18 cellular contexts compared by ENCODE assay signal in the genomic region with DNA sequence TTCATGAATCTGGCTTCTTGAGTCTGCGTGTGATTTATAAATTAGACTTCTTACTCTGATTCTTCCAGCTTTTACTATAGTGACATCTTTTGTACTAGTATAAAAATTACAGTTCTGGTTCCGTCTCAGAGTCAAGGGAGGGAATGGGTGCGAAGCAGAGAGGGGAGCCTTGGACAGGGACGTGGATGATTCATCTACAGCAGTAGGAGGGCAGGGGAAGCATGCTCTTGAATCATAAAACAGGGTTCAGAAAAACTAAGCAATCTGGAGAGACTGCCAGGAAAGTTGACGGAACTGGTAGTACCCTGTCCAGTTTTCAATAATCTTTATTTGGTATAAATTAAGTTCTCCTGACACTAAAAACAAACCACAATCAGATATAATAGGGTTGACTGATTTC. TPM values are rescaled to one million over a fixed set of nuclear protein-coding genes. Genes with fewer than 3 reads are reported as not detected.
DNase-seq lines count a peak whose midpoint lies in the region; ATAC-seq and TF ChIP-seq lines count a peak whose summit lies in the region.
"Had no signal": no experiment of that assay in that cellular context is flagged by ENCODE, and none has a peak within 500 bp of the region (broad histone marks: within the 10 kb centered on the region; RNA-seq: fewer than 3 reads in every experiment).

No MANE protein-coding gene starts in this region.

- no peaks in the 10 kb centered on the region for H3K36me3 ChIP-seq in Peyer's patch

- H3K9me3 ChIP-seq in Peyer's patch (no peaks in the 10 kb centered on the region), T-helper 17 cell (ENCODE audit: control insufficient read depth, low read length, poor library complexity, severe bottlenecking) (no peaks in the 10 kb centered on the region)
- H3K9me3 ChIP-seq: BLaER1 treated with 17β-estradiol and CSF1 and Interleukin-3, amounts not matched to agents 10 nM and 100 nM had no signal

- no peaks in the 10 kb centered on the region for H3K36me3 Mint-ChIP-seq in T-helper 17 cell (ENCODE audit: low read depth)

- no peaks in the 10 kb centered on the region for H3K4me1 ChIP-seq in Peyer's patch

- H3K27ac Mint-ChIP-seq in T-helper 17 cell = no peak overlapping the region

- H3K4me1 Mint-ChIP-seq in T-helper 17 cell = no peaks in the 10 kb centered on the region

- H3K27ac ChIP-seq in Peyer's patch = no peak overlapping the region
- H3K27ac ChIP-seq: 22Rv1; BLaER1 treated with 17β-estradiol and CSF1 and Interleukin-3, amounts not matched to agents 10 nM and 100 nM; SK-N-MC had no signal

- H3K4me3 ChIP-seq in astrocyte of the spinal cord (ENCODE audit: low read depth, low read length) (no peak overlapping the region), fibroblast of villous mesenchyme (ENCODE audit: low read depth, low read length) (no peak overlapping the region), Peyer's patch (no peak overlapping the region)
- H3K4me3 ChIP-seq: BLaER1 treated with 17β-estradiol and CSF1 and Interleukin-3, amounts not matched to agents 10 nM and 100 nM; SK-N-MC had no signal

- peak; percentile 49 for DNase-seq in AG08395 (ENCODE audit: low spot score)
- peak; percentile 38 for DNase-seq in GM03348 (ENCODE audit: low spot score)
- DNase-seq in astrocyte of the spinal cord (ENCODE audit: low read depth, low spot score) = peak; percentile 19
- peak; percentile 3 for DNase-seq in fibroblast of villous mesenchyme (ENCODE audit: low read depth)
- no peak for DNase-seq in Peyer's patch
- DNase-seq in T-helper 17 cell = no peak
- no peak for DNase-seq in pons (ENCODE audit: low spot score)
- DNase-seq in HuH-7.5 (ENCODE audit: low spot score) = no peak
- DNase-seq: DMS79 treated with DMSO at 0.1 percent for 48 hours, GOT3, NCI-H1694 treated with DMSO at 0.1 percent for 48 hours, NCI-H510A, NCI-H774, SHP77 had no signal

- no peak for ATAC-seq in T-helper 17 cell

- TF ChIP-seq POLR2A in Peyer's patch (IDR thresholded peaks at IDR 0.05) = no peak

- in situ Hi-C loops in astrocyte of the spinal cord (cut with HindIII; ENCODE audit: low sequenced_read_pairs) = no loop called here

- peaks cover 13% of the 10 kb centered on the region for H3K27me3 Mint-ChIP-seq in T-helper 17 cell

- TF ChIP-seq CTCF in astrocyte of the spinal cord (IDR thresholded peaks at IDR 0.05; ENCODE audit: low read depth, low read length) = no peak
- no peak for TF ChIP-seq CTCF in fibroblast of villous mesenchyme (IDR thresholded peaks at IDR 0.05; ENCODE audit: insufficient read depth, low read depth, low read length)
- TF ChIP-seq CTCF in Peyer's patch (IDR thresholded peaks at IDR 0.05) = no peak

- no peak overlapping the region for H3K4me3 Mint-ChIP-seq in T-helper 17 cell

- H3K27me3 ChIP-seq in Peyer's patch = no peaks in the 10 kb centered on the region
- H3K27me3 ChIP-seq: BLaER1 treated with 17β-estradiol and CSF1 and Interleukin-3, amounts not matched to agents 10 nM and 100 nM had no signal

RNA-seq across cellular contexts. Expression of a gene that starts 58.1 kb away (rescaled TPM):
- 1.3 and 3.2 TPM in 2 replicates for total RNA-seq in fibroblast of villous mesenchyme
- 10 to 100 TPM in 1 of 4 donors, 1 to 10 TPM in 3; 2.4 to 13.2 (median 3.9) TPM for total RNA-seq in Peyer's patch
- not detected for total RNA-seq in T-helper 17 cell
- total RNA-seq: OCI-LY7 had no signal

Comparison
In these comparisons a context has a peak if more than half of its experiments do, and no peak if none do; other contexts are left out.
1. DNase-seq: peak in AG08395 (single experiment), GM03348 (single experiment), astrocyte of the spinal cord (single experiment) and fibroblast of villous mesenchyme (single experiment); none in Peyer's patch (0 of 3), T-helper 17 cell (0 of 3), pons (single experiment) and HuH-7.5 (single experiment).